23 cellular contexts compared by ENCODE assay signal in the genomic region with DNA sequence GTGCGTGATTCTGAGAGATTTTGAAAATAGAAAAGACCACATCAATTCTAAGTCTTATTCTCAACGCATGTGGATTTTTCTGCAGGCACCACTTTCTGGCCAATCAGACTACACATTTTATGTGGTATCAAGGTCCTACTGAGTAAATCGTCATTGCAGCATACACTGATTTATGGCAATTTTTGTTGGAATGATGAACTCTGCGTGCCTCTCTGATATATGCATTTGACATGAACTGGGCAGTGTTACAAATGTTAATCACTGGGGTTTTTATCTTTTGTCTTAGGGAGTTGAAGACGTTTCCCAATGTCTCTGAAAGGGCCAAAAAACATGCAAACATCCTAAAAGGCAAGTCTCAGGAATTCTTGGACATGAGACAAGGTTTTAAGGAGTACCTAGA.
"Had no signal": no experiment of that assay in that cellular context is flagged by ENCODE, and none has a peak within 500 bp of the region (broad histone marks: within the 10 kb centered on the region; RNA-seq: fewer than 3 reads in every experiment).

No MANE protein-coding gene starts in this region.

- H3K4me3 Mint-ChIP-seq: dendritic cell treated with granulocyte-macrophage colony-stimulating factor and Interleukin-4, amounts not matched to agents 40 ng/mL and 50 ng/mL, for 4 days; natural killer cell; neural progenitor cell; stimulated activated effector memory CD8-positive, alpha-beta T cell treated with anti-CD3 and anti-CD28 coated beads, Interleukin-12 subunit alpha, Interleukin-12 subunit beta, amount 100 ng/mL, for 72 hours; stimulated activated naive CD8-positive, alpha-beta T cell treated with anti-CD3 and anti-CD28 coated beads, Interleukin-15, amount 100 ng/mL, for 72 hours had no signal

- H2AFZ ChIP-seq: hepatocyte, neural progenitor cell had no signal

- H3K27me3 Mint-ChIP-seq: dendritic cell treated with granulocyte-macrophage colony-stimulating factor and Interleukin-4, amounts not matched to agents 40 ng/mL and 50 ng/mL, for 4 days; progenitor cell of endocrine pancreas; stimulated activated naive CD8-positive, alpha-beta T cell treated with anti-CD3 and anti-CD28 coated beads, Interleukin-15, amount 100 ng/mL, for 72 hours had no signal

- H3K9ac ChIP-seq: neural progenitor cell had no signal

- H3K79me2 ChIP-seq: hepatocyte had no signal

- H3K27ac Mint-ChIP-seq: dendritic cell treated with granulocyte-macrophage colony-stimulating factor and Interleukin-4, amounts not matched to agents 40 ng/mL and 50 ng/mL, for 4 days; natural killer cell; neural progenitor cell; progenitor cell of endocrine pancreas; stimulated activated effector memory CD8-positive, alpha-beta T cell treated with anti-CD3 and anti-CD28 coated beads, Interleukin-12 subunit alpha, Interleukin-12 subunit beta, amount 100 ng/mL, for 72 hours; stimulated activated naive CD8-positive, alpha-beta T cell treated with anti-CD3 and anti-CD28 coated beads, Interleukin-15, amount 100 ng/mL, for 72 hours had no signal

- H3K4me3 ChIP-seq: cardiac muscle cell, hepatocyte, neural progenitor cell, pancreas, right lobe of liver, skin epidermis, testis, tibial nerve, upper lobe of right lung, vagina had no signal

- H3K27ac ChIP-seq: cardiac muscle cell, foreskin keratinocyte, neural progenitor cell, pancreas, right lobe of liver, skin epidermis, testis, tibial nerve, upper lobe of right lung, vagina had no signal

- H3K27me3 ChIP-seq: cardiac muscle cell, foreskin keratinocyte, hepatocyte, neural progenitor cell, right lobe of liver, testis, tibial nerve, upper lobe of right lung, vagina had no signal

- H3K9me3 Mint-ChIP-seq: stimulated activated naive CD8-positive, alpha-beta T cell treated with anti-CD3 and anti-CD28 coated beads, Interleukin-15, amount 100 ng/mL, for 72 hours had no signal

- H3K4me1 Mint-ChIP-seq: natural killer cell; neural progenitor cell; stimulated activated effector memory CD8-positive, alpha-beta T cell treated with anti-CD3 and anti-CD28 coated beads, Interleukin-12 subunit alpha, Interleukin-12 subunit beta, amount 100 ng/mL, for 72 hours; stimulated activated naive CD8-positive, alpha-beta T cell treated with anti-CD3 and anti-CD28 coated beads, Interleukin-15, amount 100 ng/mL, for 72 hours had no signal

- H3K4me2 ChIP-seq: hepatocyte, neural progenitor cell had no signal

- H3K36me3 ChIP-seq: cardiac muscle cell, pancreas, right lobe of liver, tibial nerve, upper lobe of right lung, vagina had no signal

- DNase-seq: cerebellar nuclear complex; erythroblast; foreskin keratinocyte; kidney; left colon; mammary epithelial cell; natural killer cell; nucleus accumbens; pancreas; right lobe of liver; stimulated activated CD4-positive, alpha-beta T cell treated with anti-CD3 and anti-CD28 coated beads, Interleukin-12 subunit alpha, Interleukin-12 subunit beta, amount 100 ng/mL, for 4 hours; stimulated activated naive CD8-positive, alpha-beta T cell treated with anti-CD3 and anti-CD28 coated beads, Interleukin-15, amount 100 ng/mL, for 72 hours; testis; upper lobe of right lung had no signal

- H3K9me3 ChIP-seq: pancreas, testis had no signal

- H3K36me3 Mint-ChIP-seq: natural killer cell; neural progenitor cell; stimulated activated effector memory CD8-positive, alpha-beta T cell treated with anti-CD3 and anti-CD28 coated beads, Interleukin-12 subunit alpha, Interleukin-12 subunit beta, amount 100 ng/mL, for 72 hours had no signal

- H3K4me1 ChIP-seq: foreskin keratinocyte, neural progenitor cell, pancreas, right lobe of liver, testis, upper lobe of right lung, vagina had no signal

- ATAC-seq: foreskin keratinocyte; left colon; natural killer cell; pancreas; right lobe of liver; stimulated activated effector memory CD8-positive, alpha-beta T cell treated with anti-CD3 and anti-CD28 coated beads, Interleukin-12 subunit alpha, Interleukin-12 subunit beta, amount 100 ng/mL, for 72 hours; stimulated activated naive CD8-positive, alpha-beta T cell treated with anti-CD3 and anti-CD28 coated beads, Interleukin-15, amount 100 ng/mL, for 72 hours; upper lobe of right lung had no signal
